Comparison of ENCODE assay signal across 29 cellular contexts in the genomic region with DNA sequence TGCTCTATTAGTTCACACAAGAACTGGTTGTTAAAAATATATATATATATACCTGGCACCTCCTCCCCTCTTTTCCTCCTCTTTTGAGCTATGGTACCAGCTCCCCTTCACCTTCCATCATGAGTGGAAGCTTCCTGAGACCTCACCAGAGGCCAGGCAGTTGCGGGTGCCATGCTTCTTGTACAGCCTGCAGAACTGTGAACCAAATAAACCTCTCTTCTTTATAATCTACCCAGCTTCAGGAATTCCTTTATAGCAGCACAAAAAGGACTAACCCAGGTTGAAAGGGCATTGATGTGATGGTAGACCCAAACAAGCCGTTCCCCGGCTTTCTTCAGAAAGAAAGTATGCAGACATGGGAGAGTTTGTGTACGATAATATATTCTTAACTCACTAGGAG. TPM values are rescaled to one million over a fixed set of nuclear protein-coding genes. Genes with fewer than 3 reads are reported as not detected.
"Had no signal": no experiment of that assay in that cellular context is flagged by ENCODE, and none has a peak within 500 bp of the region (broad histone marks: within the 10 kb centered on the region; RNA-seq: fewer than 3 reads in every experiment).

No MANE protein-coding gene starts in this region.

- H3K4me3 Mint-ChIP-seq: stimulated activated effector memory CD8-positive, alpha-beta T cell treated with anti-CD3 and anti-CD28 coated beads, Interleukin-12 subunit alpha, Interleukin-12 subunit beta, amount 100 ng/mL, for 72 hours; stimulated activated memory B cell treated with anti-CD40 and anti-IgM and Interleukin-4, amounts not matched to agents 10 μg/mL and 1 μg/mL and 100 μg/mL, for 72 hours; stimulated activated naive B cell treated with anti-CD40 and anti-IgM and Interleukin-4, amounts not matched to agents 10 μg/mL and 1 μg/mL and 100 μg/mL, for 72 hours; stimulated activated naive CD8-positive, alpha-beta T cell treated with anti-CD3 and anti-CD28 coated beads, Interleukin-15, amount 100 ng/mL, for 72 hours; stimulated activated naive CD8-positive, alpha-beta T cell treated with anti-CD3 and anti-CD28 coated beads, Interleukin-15, Interleukin-2, amounts not matched to agents 100 ng/mL and 50 ng/mL, for 24 hours; type B pancreatic cell had no signal

- H3K36me3 ChIP-seq: stomach, suprapubic skin, thoracic aorta, thyroid gland, tibial artery, tibial nerve, transverse colon, upper lobe of left lung, upper lobe of right lung, uterus, vagina had no signal

- H3K36me3 Mint-ChIP-seq: stimulated activated effector memory CD8-positive, alpha-beta T cell treated with anti-CD3 and anti-CD28 coated beads, Interleukin-12 subunit alpha, Interleukin-12 subunit beta, amount 100 ng/mL, for 72 hours; stimulated activated memory B cell treated with anti-CD40 and anti-IgM and Interleukin-4, amounts not matched to agents 10 μg/mL and 1 μg/mL and 100 μg/mL, for 72 hours; stimulated activated naive B cell treated with anti-CD40 and anti-IgM and Interleukin-4, amounts not matched to agents 10 μg/mL and 1 μg/mL and 100 μg/mL, for 72 hours; type B pancreatic cell had no signal

- H3K9me3 Mint-ChIP-seq: stimulated activated effector memory CD8-positive, alpha-beta T cell treated with anti-CD3 and anti-CD28 coated beads, Interleukin-12 subunit alpha, Interleukin-12 subunit beta, amount 100 ng/mL, for 72 hours; stimulated activated memory B cell treated with anti-CD40 and anti-IgM and Interleukin-4, amounts not matched to agents 10 μg/mL and 1 μg/mL and 100 μg/mL, for 72 hours; stimulated activated naive B cell treated with anti-CD40 and anti-IgM and Interleukin-4, amounts not matched to agents 10 μg/mL and 1 μg/mL and 100 μg/mL, for 72 hours; stimulated activated naive CD8-positive, alpha-beta T cell treated with anti-CD3 and anti-CD28 coated beads, Interleukin-15, amount 100 ng/mL, for 72 hours; stimulated activated naive CD8-positive, alpha-beta T cell treated with anti-CD3 and anti-CD28 coated beads, Interleukin-15, Interleukin-2, amounts not matched to agents 100 ng/mL and 50 ng/mL, for 24 hours; type B pancreatic cell had no signal

- ATAC-seq: stimulated activated effector memory CD8-positive, alpha-beta T cell treated with anti-CD3 and anti-CD28 coated beads, Interleukin-12 subunit alpha, Interleukin-12 subunit beta, amount 100 ng/mL, for 72 hours; stimulated activated memory B cell treated with anti-CD40 and anti-IgM and Interleukin-4, amounts not matched to agents 10 μg/mL and 1 μg/mL and 100 μg/mL, for 72 hours; stimulated activated naive B cell treated with anti-CD40 and anti-IgM and Interleukin-4, amounts not matched to agents 10 μg/mL and 1 μg/mL and 100 μg/mL, for 72 hours; stimulated activated naive CD8-positive, alpha-beta T cell treated with anti-CD3 and anti-CD28 coated beads, Interleukin-15, amount 100 ng/mL, for 72 hours; stimulated activated naive CD8-positive, alpha-beta T cell treated with anti-CD3 and anti-CD28 coated beads, Interleukin-15, Interleukin-2, amounts not matched to agents 100 U/mL and 50 U/mL, for 24 hours; upper lobe of right lung had no signal

- FAIRE-seq: urothelium cell line had no signal

- H3K4me1 ChIP-seq: testis, thyroid gland, tibial artery, tibial nerve, upper lobe of left lung, upper lobe of right lung, uterus, vagina had no signal

- H3K27ac Mint-ChIP-seq: stimulated activated effector memory CD8-positive, alpha-beta T cell treated with anti-CD3 and anti-CD28 coated beads, Interleukin-12 subunit alpha, Interleukin-12 subunit beta, amount 100 ng/mL, for 72 hours; stimulated activated memory B cell treated with anti-CD40 and anti-IgM and Interleukin-4, amounts not matched to agents 10 μg/mL and 1 μg/mL and 100 μg/mL, for 72 hours; stimulated activated naive B cell treated with anti-CD40 and anti-IgM and Interleukin-4, amounts not matched to agents 10 μg/mL and 1 μg/mL and 100 μg/mL, for 72 hours; stimulated activated naive CD8-positive, alpha-beta T cell treated with anti-CD3 and anti-CD28 coated beads, Interleukin-15, amount 100 ng/mL, for 72 hours; stimulated activated naive CD8-positive, alpha-beta T cell treated with anti-CD3 and anti-CD28 coated beads, Interleukin-15, Interleukin-2, amounts not matched to agents 100 ng/mL and 50 ng/mL, for 24 hours; type B pancreatic cell had no signal

- H3K27ac ChIP-seq: suprapubic skin, testis, thoracic aorta, thyroid gland, tibial artery, tibial nerve, upper lobe of left lung, upper lobe of right lung, uterus, vagina had no signal

- H3K4me1 Mint-ChIP-seq: stimulated activated effector memory CD8-positive, alpha-beta T cell treated with anti-CD3 and anti-CD28 coated beads, Interleukin-12 subunit alpha, Interleukin-12 subunit beta, amount 100 ng/mL, for 72 hours; stimulated activated naive CD8-positive, alpha-beta T cell treated with anti-CD3 and anti-CD28 coated beads, Interleukin-15, amount 100 ng/mL, for 72 hours had no signal

- H3K27me3 ChIP-seq: suprapubic skin, testis, thyroid gland, tibial nerve, transverse colon, upper lobe of left lung, upper lobe of right lung, uterus, vagina had no signal

- H3K27me3 Mint-ChIP-seq: stimulated activated naive CD8-positive, alpha-beta T cell treated with anti-CD3 and anti-CD28 coated beads, Interleukin-15, Interleukin-2, amounts not matched to agents 100 ng/mL and 50 ng/mL, for 24 hours; type B pancreatic cell had no signal

- H3K9me3 ChIP-seq: stomach, suprapubic skin, testis, thoracic aorta, thyroid gland, tibial artery, tibial nerve, transverse colon, upper lobe of left lung, upper lobe of right lung, uterus, vagina had no signal

- H3K4me3 ChIP-seq: stomach, suprapubic skin, testis, thoracic aorta, thyroid gland, tibial artery, tibial nerve, transverse colon, upper lobe of left lung, upper lobe of right lung, uterus, vagina had no signal

- DNase-seq: stimulated activated CD4-positive, alpha-beta T cell treated with anti-CD3 and anti-CD28 coated beads, Interleukin-2, amount 100 ng/mL, for 48 hours; stimulated activated CD4-positive, alpha-beta T cell treated with anti-CD3 and anti-CD28 coated beads, Interleukin-4, amount 100 ng/mL, for 1 hour; stimulated activated CD4-positive, alpha-beta T cell treated with anti-CD3 and anti-CD28 coated beads, Interleukin-4, amount 100 ng/mL, for 24 hours; stimulated activated CD4-positive, alpha-beta T cell treated with anti-CD3 and anti-CD28 coated beads, Interleukin-4, amount 100 ng/mL, for 4 hours; stimulated activated CD8-positive, alpha-beta memory T cell treated with anti-CD3 and anti-CD28 coated beads, Interleukin-4, amount 100 ng/mL, for 48 hours; stimulated activated naive B cell treated with anti-CD40 and anti-IgM and Interleukin-4, amounts not matched to agents 10 μg/mL and 1 μg/mL and 100 μg/mL, for 72 hours; stimulated activated naive CD4-positive, alpha-beta T cell; stimulated activated naive CD4-positive, alpha-beta T cell treated with Interleukin-2 at 50 U/mL for 16 hours; stimulated activated naive CD8-positive, alpha-beta T cell treated with anti-CD3 and anti-CD28 coated beads, Interleukin-15, Interleukin-2, amounts not matched to agents 100 U/mL and 50 U/mL, for 24 hours; stomach; substantia nigra; testis; thyroid gland; tibial artery; transverse colon; trophoblast cell; upper lobe of left lung; upper lobe of right lung; uterus had no signal

RNA-seq across cellular contexts. Expression of a gene that starts 14.9 kb away (rescaled TPM):
- total RNA-seq: vagina had no signal
